ENCODE assay signal across 35 cellular contexts in the genomic region with DNA sequence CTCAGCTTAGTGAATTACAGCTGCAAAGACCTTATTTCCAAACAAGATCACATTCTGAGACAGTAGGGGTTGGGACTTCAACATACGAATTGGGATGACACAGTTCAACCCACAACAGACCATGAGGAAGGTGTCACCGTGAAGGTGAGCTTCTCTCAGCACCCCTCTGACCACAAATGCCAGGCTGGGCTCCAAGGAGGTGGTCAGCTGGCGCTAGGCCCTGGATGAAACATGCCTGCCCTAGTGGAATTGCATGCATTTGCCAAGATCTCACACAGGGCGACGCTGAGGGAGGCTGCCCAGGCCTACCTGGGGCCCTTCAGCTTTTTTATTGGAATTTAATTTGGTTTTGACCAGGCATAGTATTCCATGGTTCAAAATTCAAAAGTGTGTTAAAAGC. TPM values are rescaled to one million over a fixed set of nuclear protein-coding genes. Genes with fewer than 3 reads are reported as not detected.
"Had no signal": no experiment of that assay in that cellular context is flagged by ENCODE, and none has a peak within 500 bp of the region (broad histone marks: within the 10 kb centered on the region; RNA-seq: fewer than 3 reads in every experiment).

No MANE protein-coding gene starts in this region.

- H3K27ac ChIP-seq: brain microvascular endothelial cell, VCaP had no signal

- H3K4me3 ChIP-seq: MG63 had no signal

- H3K9me3 ChIP-seq: MG63 had no signal

- DNase-seq: activated B cell treated with CpG ODN at 0.5 μM for 24 hours; activated CD4-positive, alpha-beta memory T cell treated with anti-CD3 and anti-CD28 coated beads for 36 hours; activated CD4-positive, alpha-beta T cell treated with anti-CD3 and anti-CD28 coated beads for 4 hours; activated CD4-positive, alpha-beta T cell treated with anti-CD3 and anti-CD28 coated beads, Interleukin-2, amount 50 U/mL, for 1 hour; activated CD4-positive, CD25-positive, alpha-beta regulatory T cell treated with anti-CD3 and anti-CD28 coated beads, Interleukin-2, amount 50 U/mL, for 72 hours; activated CD8-positive, alpha-beta memory T cell treated with anti-CD3 and anti-CD28 coated beads, Interleukin-2, amount 50 U/mL, for 4 hours; activated naive CD4-positive, alpha-beta T cell; activated naive CD4-positive, alpha-beta T cell treated with anti-CD3 and anti-CD28 coated beads, Interleukin-2, amount 50 U/mL, for 16 hours; activated naive CD8-positive, alpha-beta T cell treated with anti-CD3 and anti-CD28 coated beads for 36 hours; activated T-cell treated with anti-CD3 and anti-CD28 coated beads for 4 hours; activated T-cell treated with anti-CD3 and anti-CD28 coated beads, Interleukin-2, amount 50 U/mL, for 4 hours; amniotic stem cell; brain microvascular endothelial cell; central memory CD4-positive, alpha-beta T cell; Karpas-422; KBM-7; MG63; NCI-H1048; NCI-H1105 treated with DMSO at 0.1 percent for 48 hours; NCI-H1436 treated with DMSO at 0.1 percent for 48 hours; NCI-H1694 treated with DMSO at 0.1 percent for 48 hours; NCI-H2029; NCI-H345; NCI-H524 treated with DMSO at 0.1 percent for 48 hours; SHP77 treated with DMSO at 0.1 percent for 48 hours; T-cell; T-helper 17 cell had no signal

- ATAC-seq: activated T-cell treated with anti-CD3 and anti-CD28 coated beads, Interleukin-2, amount 50 U/mL, for 4 hours; Panc1; SK-N-SH treated with all-trans-retinoic acid at 6 μM for 48 hours; T-cell; T-helper 17 cell had no signal

- H3K36me3 ChIP-seq: brain microvascular endothelial cell, MG63 had no signal

RNA-seq across cellular contexts. Expression of a gene that starts 1.8 kb away (rescaled TPM):
- total RNA-seq: activated B cell treated with CpG ODN at 0.5 μM for 24 hours; activated CD4-positive, alpha-beta memory T cell treated with anti-CD3 and anti-CD28 coated beads for 36 hours; activated naive CD8-positive, alpha-beta T cell treated with anti-CD3 and anti-CD28 coated beads for 36 hours; activated T-cell treated with anti-CD3 and anti-CD28 coated beads, Interleukin-2, amount 50 U/mL, for 4 hours; activated T-helper 1 cell treated with anti-CD3 and anti-CD28 coated beads, Interleukin-12 subunit alpha, Interleukin-12 subunit beta, Interleukin-2, Interleukin-4 antibody, amounts not matched to agents 30 ng/mL and 10 ng/mL and 1 ng/mL, durations not matched to agents 14 hours and 24 hours and 36 hours; aorta; NCI-H460; RPMI7951; SK-MEL-5; T-cell; T-helper 17 cell had no signal
- polyA plus RNA-seq: aorta had no signal
